Comparison of ENCODE assay signal across 9 cellular contexts in the genomic region with DNA sequence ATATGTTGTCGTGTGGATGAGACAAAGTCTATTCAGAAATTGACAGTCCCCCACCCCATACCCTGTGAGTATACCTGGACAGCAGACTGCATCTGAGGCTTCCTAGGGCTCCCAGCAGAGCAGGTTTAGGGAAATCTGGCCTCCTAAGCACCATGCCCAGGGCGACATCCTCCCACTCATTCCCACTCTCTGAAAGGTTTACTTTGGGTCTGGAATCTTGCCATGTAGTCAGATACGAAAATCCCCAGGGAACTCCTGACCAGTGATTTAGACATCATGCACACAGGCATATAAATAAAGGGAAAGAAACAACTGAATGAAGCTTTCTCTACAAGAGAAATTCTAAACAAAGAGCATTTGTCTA. TPM values are rescaled to one million over a fixed set of nuclear protein-coding genes. Genes with fewer than 3 reads are reported as not detected.
DNase-seq lines count a peak whose midpoint lies in the region; FAIRE-seq and TF ChIP-seq lines count a peak whose summit lies in the region.
"Had no signal": no experiment of that assay in that cellular context is flagged by ENCODE, and none has a peak within 500 bp of the region (broad histone marks: within the 10 kb centered on the region; RNA-seq: fewer than 3 reads in every experiment).

No MANE protein-coding gene starts in this region.

- no peaks in the 10 kb centered on the region for H3K9me1 ChIP-seq in endothelial cell of umbilical vein (replicated peaks; ENCODE audit: control insufficient read depth, extremely low read depth, insufficient read depth, low read length)

- H3K36me3 Mint-ChIP-seq in neural crest cell (ENCODE audit: low read depth) = no peaks in the 10 kb centered on the region

- H3K9me3 Mint-ChIP-seq in neural crest cell = no peaks in the 10 kb centered on the region

- peak overlapping the region; percentile 69 for H3K9ac ChIP-seq in endothelial cell of umbilical vein (replicated peaks; ENCODE audit: extremely low read depth, insufficient read depth, low read length)

- H3K4me3 ChIP-seq in endothelial cell of umbilical vein (replicated peaks in 1 of 3; ENCODE audit: insufficient read depth in 1 of 3, low read depth in 1 of 3, low read length in 3 of 3) = peak overlapping the region in 1 of 3 experiments; percentile 1

- DNase-seq in Daoy (ENCODE audit: low read depth) = peak; percentile 68
- peak; percentile 33 to 70 for DNase-seq in NCI-H524 (lab: John Stamatoyannopoulos, UW)
- no peak for DNase-seq in endothelial cell of umbilical vein (ENCODE audit: low read depth, low spot score)
- no peak for DNase-seq in neural crest cell (ENCODE audit: low read depth, low spot score)
- DNase-seq in GM19240 (ENCODE audit: insufficient read length, low spot score) = no peak
- no peak for DNase-seq in activated T-cell treated with anti-CD3 and anti-CD28 coated beads, Interleukin-2, amount 50 U/mL, for 48 hours
- DNase-seq in D721Med (ENCODE audit: insufficient read length, low spot score) = no peak
- no peak for DNase-seq in posterior vena cava (ENCODE audit: low spot score)
- DNase-seq: uterus had no signal

- POLR2A ChIA-PET in endothelial cell of umbilical vein (lab: Charles Lee) = no interaction called here

- TF ChIP-seq CTCF in endothelial cell of umbilical vein (IDR thresholded peaks at IDR 0.05; ENCODE audit: extremely low read depth in 1 of 2, insufficient read depth in 1 of 2, low read depth in 1 of 2, low read length in 2 of 2) (no peak), neural crest cell (conservative IDR thresholded peaks at IDR 0.05) (no peak), D721Med (IDR thresholded peaks at IDR 0.05; ENCODE audit: insufficient read depth, missing control alignments) (no peak)

- CTCF ChIA-PET in endothelial cell of umbilical vein (lab: Charles Lee) = interaction anchor here (2.0 kb wide), 1 partner anchor 267 kb away, joined by 9 read pairs; no protein-coding TSS in a partner anchor

- peak overlapping the region; percentile 61 for H3K4me2 ChIP-seq in endothelial cell of umbilical vein (ENCODE audit: insufficient read depth, low read length)

- peaks cover 10% of the 10 kb centered on the region for H3K4me1 ChIP-seq in endothelial cell of umbilical vein (ENCODE audit: control insufficient read depth, extremely low read depth, insufficient read depth, low read length)
- H3K4me1 ChIP-seq: uterus had no signal

- peak overlapping the region; percentile 72 for H2AFZ ChIP-seq in endothelial cell of umbilical vein (ENCODE audit: low read depth, low read length)

- dilution Hi-C loops in endothelial cell of umbilical vein (cut with MboI; ENCODE audit: extremely low pct_ligation_motif_present, low sequenced_read_pairs) = no loop called here

- H3K9me3 ChIP-seq in endothelial cell of umbilical vein (replicated peaks; ENCODE audit: control insufficient read depth, insufficient read depth, low read length) = no peaks in the 10 kb centered on the region
- H3K9me3 ChIP-seq: uterus had no signal

- no peak overlapping the region for H3K27ac ChIP-seq in endothelial cell of umbilical vein (ENCODE audit: insufficient read depth, low read depth, low read length)
- H3K27ac ChIP-seq: uterus had no signal

- no peak overlapping the region for H3K27ac Mint-ChIP-seq in neural crest cell (ENCODE audit: unreplicated experiment)

- FAIRE-seq in endothelial cell of umbilical vein (lab: Jason Lieb, UNC) = peak; percentile 77
- no peak for FAIRE-seq in D721Med (lab: Jason Lieb, UNC)

- no peaks in the 10 kb centered on the region for H3K36me3 ChIP-seq in endothelial cell of umbilical vein (ENCODE audit: control insufficient read depth in 2 of 2, extremely low read depth in 1 of 2, insufficient read depth in 2 of 2, low read length in 2 of 2)
- H3K36me3 ChIP-seq: uterus had no signal

- H4K20me1 ChIP-seq in endothelial cell of umbilical vein (replicated peaks; ENCODE audit: control insufficient read depth, extremely low read depth, insufficient read depth, low read length) = no peaks in the 10 kb centered on the region

- no peaks in the 10 kb centered on the region for H3K27me3 ChIP-seq in endothelial cell of umbilical vein (ENCODE audit: control insufficient read depth in 2 of 2, insufficient read depth in 2 of 2, low read length in 2 of 2)
- H3K27me3 ChIP-seq: uterus had no signal

- TF ChIP-seq POLR2A in endothelial cell of umbilical vein (IDR thresholded peaks at IDR 0.05; ENCODE audit: low read depth, low read length) = no peak

- peaks cover 8% of the 10 kb centered on the region for H3K4me1 Mint-ChIP-seq in neural crest cell

- H3K4me3 Mint-ChIP-seq in neural crest cell = peak overlapping the region; percentile 85

- no TSS peak for BruUV-seq in endothelial cell of umbilical vein (replicated peaks; lab: Mats Ljungman, UMichigan)

- H3K27me3 Mint-ChIP-seq in neural crest cell (ENCODE audit: low read depth) = peaks cover 40% of the 10 kb centered on the region

- intact Hi-C loops in endothelial cell of umbilical vein (cut with micrococcal nuclease) = loop anchor here (5.0 kb wide), 2 partner anchors 185 to 340 kb away; no protein-coding TSS in a partner anchor
- intact Hi-C loops in posterior vena cava (cut with DNase I) = no loop called here

- no peaks in the 10 kb centered on the region for H3K79me2 ChIP-seq in endothelial cell of umbilical vein (ENCODE audit: control insufficient read depth, insufficient read depth, low read length)

TF ChIP-seq in endothelial cell of umbilical vein, 7 proteins besides CTCF, POLR2A, EP300 and RAD21:
- TF ChIP-seq GATA2 (IDR thresholded peaks at IDR 0.05; ENCODE audit: insufficient read depth, insufficient read length, low read depth, low read length) (no peak), JUN (IDR thresholded peaks at IDR 0.05; ENCODE audit: borderline replicate concordance, insufficient read depth, insufficient read length, low read depth) (no peak), FOS (IDR thresholded peaks at IDR 0.05; ENCODE audit: borderline replicate concordance, insufficient read depth, low read length) (no peak), MYC (IDR thresholded peaks at IDR 0.05; ENCODE audit: low read depth, low read length) (no peak), EZH2 (IDR thresholded peaks at IDR 0.05; ENCODE audit: borderline replicate concordance, low read depth, low read length, severe bottlenecking) (no peak), POLR2AphosphoS5 (IDR thresholded peaks at IDR 0.05; ENCODE audit: insufficient read depth, low read depth, low read length) (no peak)
- TF ChIP-seq, protein P1, sequence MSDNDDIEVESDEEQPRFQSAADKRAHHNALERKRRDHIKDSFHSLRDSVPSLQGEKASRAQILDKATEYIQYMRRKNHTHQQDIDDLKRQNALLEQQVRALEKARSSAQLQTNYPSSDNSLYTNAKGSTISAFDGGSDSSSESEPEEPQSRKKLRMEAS (IDR thresholded peaks at IDR 0.05; ENCODE audit: insufficient read depth, insufficient read length) = no peak

RNA-seq across cellular contexts. Expression of a gene that starts 0.7 kb away (rescaled TPM):
- 0.27 TPM in 1 of 2 replicates, not detected in the other for total RNA-seq in Daoy (2014; rRNA removed; shearing (Covaris generic))
- 4.4 and 6.8 TPM in 2 replicates for total RNA-seq in endothelial cell of umbilical vein
- 2.2 and 3.3 TPM in 2 replicates for polyA plus RNA-seq in endothelial cell of umbilical vein
- polyA plus RNA-seq in endothelial cell of umbilical vein (2011; cell fraction: cytosol; rRNA removed) = 2.4 TPM in 2 replicates
- polyA plus RNA-seq in endothelial cell of umbilical vein (2011; cell fraction: nucleus; rRNA removed) = 3.4 and 3.9 TPM in 2 replicates
- 7.0 and 11.0 TPM in 2 replicates for polyA plus RNA-seq in endothelial cell of umbilical vein (2012)
- 9.3 and 9.6 TPM in 2 replicates for polyA minus RNA-seq in endothelial cell of umbilical vein
- 0.41 TPM for polyA minus RNA-seq in endothelial cell of umbilical vein (2011; cell fraction: cytosol; rRNA and poly(A)+ RNA removed)
- 12.0 and 18.7 TPM in 2 replicates for polyA minus RNA-seq in endothelial cell of umbilical vein (2011; cell fraction: nucleus; rRNA and poly(A)+ RNA removed)
- 0.35 and 0.36 TPM in 2 replicates for total RNA-seq in neural crest cell
- 10 to 100 TPM; 17.0 to 18.9 TPM for total RNA-seq in posterior vena cava

RNA-seq across cellular contexts. Expression of a gene that starts 35.5 kb away (rescaled TPM):
- 0.65 and 2.2 TPM in 2 replicates for total RNA-seq in Daoy (2014; rRNA removed; shearing (Covaris generic))
- total RNA-seq in endothelial cell of umbilical vein = 8.8 and 9.9 TPM in 2 replicates
- polyA plus RNA-seq in endothelial cell of umbilical vein = 2.7 and 4.6 TPM in 2 replicates
- polyA plus RNA-seq in endothelial cell of umbilical vein (2011; cell fraction: cytosol; rRNA removed) = 4.4 and 5.7 TPM in 2 replicates
- 10.8 and 17.0 TPM in 2 replicates for polyA plus RNA-seq in endothelial cell of umbilical vein (2011; cell fraction: nucleus; rRNA removed)
- polyA plus RNA-seq in endothelial cell of umbilical vein (2012) = 5.4 and 19.2 TPM in 2 replicates
- polyA minus RNA-seq in endothelial cell of umbilical vein = 17.3 and 18.4 TPM in 2 replicates
- polyA minus RNA-seq in endothelial cell of umbilical vein (2011; cell fraction: cytosol; rRNA and poly(A)+ RNA removed) = 0.20 TPM
- 37.0 and 44.0 TPM in 2 replicates for polyA minus RNA-seq in endothelial cell of umbilical vein (2011; cell fraction: nucleus; rRNA and poly(A)+ RNA removed)
- total RNA-seq in neural crest cell = not detected in 2 replicates
- 100 to 1,000 TPM in 1 of 2 donors, 10 to 100 TPM in 1; 75.1 to 118 TPM for total RNA-seq in posterior vena cava

Comparison
In these comparisons a context has a peak if more than half of its experiments do, and no peak if none do; other contexts are left out.
1. DNase-seq: peak in Daoy (single experiment) and NCI-H524 (2 of 2); none in endothelial cell of umbilical vein (single experiment), neural crest cell (single experiment), GM19240 (single experiment), activated T-cell treated with anti-CD3 and anti-CD28 coated beads, Interleukin-2, amount 50 U/mL, for 48 hours (0 of 2), D721Med (single experiment) and posterior vena cava (single experiment).